ENCODE assay signal across 29 cellular contexts in genomic region chr5:63194126-63194525, GRCh38.
"Had no signal": no experiment of that assay in that cellular context is flagged by ENCODE, and none has a peak within 500 bp of the region (broad histone marks: within the 10 kb centered on the region; RNA-seq: fewer than 3 reads in every experiment).

No MANE protein-coding gene starts in this region.

- H3K4me1 ChIP-seq: ascending aorta had no signal

- H3K27ac ChIP-seq: ascending aorta, cardiac muscle cell, VCaP had no signal

- H3K36me3 ChIP-seq: ascending aorta, cardiac muscle cell had no signal

- H3K27me3 ChIP-seq: ascending aorta, cardiac muscle cell had no signal

- H3K9me3 ChIP-seq: ascending aorta had no signal

- DNase-seq: activated B cell treated with CpG ODN at 0.5 μM for 24 hours; activated CD4-positive, alpha-beta memory T cell treated with anti-CD3 and anti-CD28 coated beads for 36 hours; activated CD4-positive, alpha-beta T cell treated with anti-CD3 and anti-CD28 coated beads for 4 hours; activated CD4-positive, alpha-beta T cell treated with anti-CD3 and anti-CD28 coated beads, Interleukin-2, amount 10 ng/mL, durations not matched to agents 24 days and 14 days; activated CD4-positive, alpha-beta T cell treated with anti-CD3 and anti-CD28 coated beads, Interleukin-2, amount 50 U/mL, for 1 hour; activated CD4-positive, alpha-beta T cell treated with anti-CD3 and anti-CD28 coated beads, Interleukin-2, amount 50 U/mL, for 4 hours; activated CD4-positive, CD25-positive, alpha-beta regulatory T cell treated with anti-CD3 and anti-CD28 coated beads, Interleukin-2, amount 50 U/mL, for 72 hours; activated CD8-positive, alpha-beta memory T cell treated with anti-CD3 and anti-CD28 coated beads, Interleukin-2, amount 50 U/mL, for 4 hours; activated CD8-positive, alpha-beta T cell treated with anti-CD3 and anti-CD28 coated beads for 36 hours; activated effector memory CD4-positive, alpha-beta T cell treated with Interleukin-2 at 50 U/mL for 16 hours; activated gamma-delta T cell; activated naive CD4-positive, alpha-beta T cell treated with anti-CD3 and anti-CD28 coated beads, Interleukin-2, amount 10 ng/mL, durations not matched to agents 7 days and 5 days; activated naive CD4-positive, alpha-beta T cell treated with Interleukin-2 at 50 U/mL for 16 hours; activated naive CD8-positive, alpha-beta T cell treated with anti-CD3 and anti-CD28 coated beads, Interleukin-2, amount 10 ng/mL, durations not matched to agents 7 days and 5 days; activated naive CD8-positive, alpha-beta T cell treated with anti-CD3 and anti-CD28 coated beads, Interleukin-2, amount 50 U/mL, for 24 hours; activated T-cell treated with anti-CD3 and anti-CD28 coated beads for 4 hours; activated T-cell treated with anti-CD3 and anti-CD28 coated beads, Interleukin-2, amount 50 U/mL, for 24 hours; activated T-cell treated with anti-CD3 and anti-CD28 coated beads, Interleukin-2, amount 50 U/mL, for 48 hours; amygdala; anterior cingulate cortex; caudate nucleus; T-cell; T-helper 2 cell; T-helper 9 cell had no signal

- FAIRE-seq: bronchial epithelial cell, TTC549 had no signal

- ATAC-seq: activated CD8-positive, alpha-beta T cell treated with anti-CD3 and anti-CD28 coated beads for 36 hours; activated naive CD8-positive, alpha-beta T cell treated with anti-CD3 and anti-CD28 coated beads, Interleukin-2, amount 50 U/mL, for 24 hours; T-cell had no signal

- H3K4me3 ChIP-seq: ascending aorta, cardiac muscle cell had no signal
